In genomic region chr3:112640333-112640863, GRCh38 we compare ENCODE assay signal across 9 cellular contexts. TPM values are rescaled to one million over a fixed set of nuclear protein-coding genes. Genes with fewer than 3 reads are reported as not detected.
DNase-seq lines count a peak whose midpoint lies in the region; ATAC-seq and TF ChIP-seq lines count a peak whose summit lies in the region.
"Had no signal": no experiment of that assay in that cellular context is flagged by ENCODE, and none has a peak within 500 bp of the region (broad histone marks: within the 10 kb centered on the region; RNA-seq: fewer than 3 reads in every experiment).

No MANE protein-coding gene starts in this region.

- H3K4me1 Mint-ChIP-seq in chondrocyte (ENCODE audit: low read depth), result peaks cover 28% of the 10 kb centered on the region

- no peak overlapping the region for H2AFZ ChIP-seq in osteoblast (ENCODE audit: low read length)

- H3K27ac ChIP-seq in osteoblast (ENCODE audit: low read depth, low read length), result peak overlapping the region; percentile 98

- H3K36me3 ChIP-seq in osteoblast (ENCODE audit: insufficient read depth, low read length), result peaks cover 30% of the 10 kb centered on the region

- peaks cover 48% of the 10 kb centered on the region for H3K4me1 ChIP-seq in osteoblast (ENCODE audit: insufficient read depth, low read length)

- no peak overlapping the region for H3K27ac Mint-ChIP-seq in chondrocyte (ENCODE audit: unreplicated experiment)
- H3K27ac Mint-ChIP-seq: natural killer cell treated with Interleukin-12 subunit alpha and Interleukin-12 subunit beta and Interleukin-15 and Interleukin-18, amount 100 ng/mL, for 72 hours had no signal

- H3K36me3 Mint-ChIP-seq in chondrocyte (ENCODE audit: low read depth), result peaks cover 9% of the 10 kb centered on the region
- H3K36me3 Mint-ChIP-seq: natural killer cell treated with Interleukin-12 subunit alpha and Interleukin-12 subunit beta and Interleukin-15 and Interleukin-18, amount 100 ng/mL, for 72 hours had no signal

- TF ChIP-seq CTCF in AG10803 (conservative IDR thresholded peaks at IDR 0.05; ENCODE audit: low read length) (no peak), fibroblast of mammary gland (conservative IDR thresholded peaks at IDR 0.05; ENCODE audit: control insufficient read depth, insufficient read depth, low read depth, low read length) (no peak), osteoblast (IDR thresholded peaks at IDR 0.05; ENCODE audit: extremely low read depth, low read depth, low read length) (no peak), chondrocyte (IDR thresholded peaks at IDR 0.05) (no peak)

- no peak overlapping the region for H3K4me3 Mint-ChIP-seq in chondrocyte (ENCODE audit: unreplicated experiment)
- H3K4me3 Mint-ChIP-seq: natural killer cell treated with Interleukin-12 subunit alpha and Interleukin-12 subunit beta and Interleukin-15 and Interleukin-18, amount 100 ng/mL, for 72 hours had no signal

- H3K27me3 Mint-ChIP-seq in chondrocyte (ENCODE audit: low read depth), result no peaks in the 10 kb centered on the region

- ATAC-seq in GM19023 (IDR thresholded peaks at IDR 0.05; ENCODE audit: unreplicated experiment), result no peak
- ATAC-seq in HG03039 (IDR thresholded peaks at IDR 0.05; ENCODE audit: unreplicated experiment), result no peak
- ATAC-seq in HG03095 (IDR thresholded peaks at IDR 0.05; ENCODE audit: unreplicated experiment), result no peak
- ATAC-seq: natural killer cell treated with Interleukin-12 subunit alpha and Interleukin-12 subunit beta and Interleukin-15 and Interleukin-18, amount 100 ng/mL, for 72 hours had no signal

- DNase-seq in AG10803 (ENCODE audit: low read depth), result peak; percentile 93
- DNase-seq in RPMI7951 (ENCODE audit: low read depth), result peak; percentile 68
- DNase-seq in fibroblast of mammary gland (ENCODE audit: low read depth), result peak; percentile 94
- DNase-seq in osteoblast (ENCODE audit: insufficient read length, low spot score, missing footprints), result peak; percentile 83
- no peak for DNase-seq in chondrocyte (ENCODE audit: low spot score)

- no peaks in the 10 kb centered on the region for H3K9me3 Mint-ChIP-seq in chondrocyte (ENCODE audit: low read depth)
- H3K9me3 Mint-ChIP-seq: natural killer cell treated with Interleukin-12 subunit alpha and Interleukin-12 subunit beta and Interleukin-15 and Interleukin-18, amount 100 ng/mL, for 72 hours had no signal

- H4K20me1 ChIP-seq in osteoblast (ENCODE audit: insufficient read depth, low read length), result peaks cover 35% of the 10 kb centered on the region

- H3K4me2 ChIP-seq in osteoblast (ENCODE audit: insufficient read depth, low read length), result peak overlapping the region; percentile 93

- no peaks in the 10 kb centered on the region for H3K27me3 ChIP-seq in osteoblast (ENCODE audit: insufficient read depth, low read length)

- H3K79me2 ChIP-seq in osteoblast (ENCODE audit: insufficient read depth, low read length), result peaks cover 55% of the 10 kb centered on the region

- peak overlapping the region; percentile 88 for H3K4me3 ChIP-seq in AG10803 (ENCODE audit: low read length)
- peak overlapping the region; percentile 86 for H3K4me3 ChIP-seq in fibroblast of mammary gland (ENCODE audit: control insufficient read depth, low read depth, low read length)
- peak overlapping the region; percentile 80 for H3K4me3 ChIP-seq in osteoblast (ENCODE audit: insufficient read depth, low read length)

- H3K9me3 ChIP-seq in osteoblast (ENCODE audit: low read depth, low read length), result no peaks in the 10 kb centered on the region

RNA-seq across cellular contexts. Expression of gene CCDC80, which starts 0.5 kb away (rescaled TPM):
- 29.1 and 44.6 TPM in 2 replicates for total RNA-seq in RPMI7951 (2014; rRNA removed; shearing (Covaris generic))
- total RNA-seq in osteoblast (564 and 657 TPM in 2 replicates), chondrocyte (1,151 to 1,607 TPM (median 1,574 TPM) in 3 replicates)

Comparison
In these comparisons a context has a peak if more than half of its experiments do, and no peak if none do; other contexts are left out.
1. RNA of gene CCDC80, which starts 0.5 kb away (total RNA-seq): 1,151 to 1,607 TPM in chondrocyte and 564 to 657 TPM in osteoblast; 29.1 to 44.6 TPM in RPMI7951; every median in the first group is over 10 times any median in the second.
2. Peak in every context shown above with its lines, with median percentiles within 50 percentile points of each other: H3K4me3 ChIP-seq.